20 cellular contexts compared by ENCODE assay signal in the genomic region with DNA sequence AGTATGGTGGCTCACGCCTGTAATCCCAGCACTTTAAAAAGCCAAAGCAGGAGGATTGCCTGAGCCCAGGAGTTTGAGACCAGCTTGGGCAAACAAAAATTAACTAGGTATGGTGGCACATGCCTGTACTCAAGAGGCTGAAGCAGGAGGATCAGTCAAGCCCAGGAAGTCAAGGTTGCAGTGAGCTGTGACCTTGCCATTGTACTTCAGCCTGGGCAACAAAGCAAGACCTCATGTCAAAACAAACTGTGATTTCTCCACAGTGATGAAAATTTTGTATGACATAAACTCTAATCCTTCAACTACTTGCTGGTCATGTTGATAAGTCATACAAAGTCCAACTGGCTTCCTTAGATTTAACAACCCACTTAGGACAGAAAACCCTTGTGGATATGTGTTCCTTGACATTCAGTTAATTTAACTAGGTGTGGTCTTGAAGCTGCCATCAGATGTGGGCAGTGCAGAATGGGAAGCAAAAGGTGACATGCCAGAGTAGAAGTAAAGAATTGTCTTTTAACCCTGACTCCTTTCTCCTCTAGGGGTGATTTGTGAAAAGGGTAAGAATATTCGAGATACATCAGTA.
"Had no signal": no experiment of that assay in that cellular context is flagged by ENCODE, and none has a peak within 500 bp of the region (broad histone marks: within the 10 kb centered on the region; RNA-seq: fewer than 3 reads in every experiment).

No MANE protein-coding gene starts in this region.

- H3K27me3 ChIP-seq: colonic mucosa, right atrium auricular region had no signal

- H3K4me3 ChIP-seq: colonic mucosa, left ventricle myocardium inferior, prostate gland, right atrium auricular region had no signal

- H3K4me1 ChIP-seq: colonic mucosa, prostate gland had no signal

- H3K9me3 ChIP-seq: colonic mucosa, left ventricle myocardium inferior, prostate gland, right atrium auricular region had no signal

- DNase-seq: activated B cell treated with CpG ODN at 0.5 μM for 24 hours; activated CD4-positive, alpha-beta memory T cell treated with anti-CD3 and anti-CD28 coated beads for 36 hours; activated CD4-positive, alpha-beta T cell treated with anti-CD3 and anti-CD28 coated beads for 48 hours; activated effector memory CD4-positive, alpha-beta T cell treated with Interleukin-2 at 50 U/mL for 16 hours; activated naive CD4-positive, alpha-beta T cell treated with anti-CD3 and anti-CD28 coated beads for 36 hours; activated T-cell treated with anti-CD3 and anti-CD28 coated beads, Interleukin-2, amount 50 U/mL, for 72 hours; amygdala; colonic mucosa; erythroblast; foreskin fibroblast; kidney; left ventricle myocardium inferior; mammary epithelial cell; stimulated activated CD4-positive, alpha-beta T cell treated with anti-CD3 and anti-CD28 coated beads, Interleukin-12 subunit alpha, Interleukin-12 subunit beta, amount 100 ng/mL, for 4 hours; stimulated activated CD4-positive, alpha-beta T cell treated with anti-CD3 and anti-CD28 coated beads, Interleukin-4, amount 100 ng/mL, for 4 hours; stimulated activated naive CD8-positive, alpha-beta T cell treated with anti-CD3 and anti-CD28 coated beads, Interleukin-15, Interleukin-2, amounts not matched to agents 100 U/mL and 50 U/mL, for 24 hours; T-helper 9 cell had no signal

- H3K27ac ChIP-seq: colonic mucosa, left ventricle myocardium inferior, prostate gland, right atrium auricular region had no signal

- ATAC-seq: activated T-cell treated with anti-CD3 and anti-CD28 coated beads, Interleukin-2, amount 50 U/mL, for 72 hours; natural killer cell treated with Interleukin-12 subunit alpha and Interleukin-12 subunit beta and Interleukin-15 and Interleukin-18, amount 100 ng/mL, for 72 hours; stimulated activated naive CD8-positive, alpha-beta T cell treated with anti-CD3 and anti-CD28 coated beads, Interleukin-15, Interleukin-2, amounts not matched to agents 100 U/mL and 50 U/mL, for 24 hours had no signal

- H3K36me3 ChIP-seq: colonic mucosa, left ventricle myocardium inferior, prostate gland, right atrium auricular region had no signal
